Comparison of ENCODE assay signal across 13 cellular contexts in genomic region chr1:79638382-79638781, GRCh38.
DNase-seq lines count a peak whose midpoint lies in the region; ATAC-seq, FAIRE-seq and TF ChIP-seq lines count a peak whose summit lies in the region.
"Had no signal": no experiment of that assay in that cellular context is flagged by ENCODE, and none has a peak within 500 bp of the region (broad histone marks: within the 10 kb centered on the region; RNA-seq: fewer than 3 reads in every experiment).

No MANE protein-coding gene starts in this region.

- no peak for TF ChIP-seq POLR2A in GM12891 (IDR thresholded peaks at IDR 0.05; ENCODE audit: low read depth, low read length)

- FAIRE-seq in GM12891 (lab: Jason Lieb, UNC): no peak

- ATAC-seq in GM19438 (IDR thresholded peaks at IDR 0.05; ENCODE audit: low read depth, unreplicated experiment) (peak; percentile 100), HG02759 (IDR thresholded peaks at IDR 0.05; ENCODE audit: unreplicated experiment) (peak; percentile 99), HG03432 (IDR thresholded peaks at IDR 0.05; ENCODE audit: unreplicated experiment) (peak; percentile 97), HG03521 (IDR thresholded peaks at IDR 0.05; ENCODE audit: unreplicated experiment) (no peak)

- no peak for DNase-seq in GM12891 (ENCODE audit: insufficient read length, low spot score)
- no peak for DNase-seq in NCI-H146 (lab: John Stamatoyannopoulos, UW)
- no peak for DNase-seq in amniotic stem cell (lab: John Stamatoyannopoulos, UW)
- DNase-seq in HCEC 1CT: no peak
- DNase-seq: activated CD4-positive, alpha-beta T cell treated with anti-CD3 and anti-CD28 coated beads, Interleukin-2, amount 50 U/mL, for 1 hour; DMS153; NCI-H1694; stimulated activated CD4-positive, alpha-beta T cell treated with anti-CD3 and anti-CD28 coated beads, Interleukin-4, amount 100 ng/mL, for 24 hours; stomach had no signal

TF ChIP-seq in GM12891, 5 proteins besides CTCF, POLR2A, EP300 and RAD21:
- TF ChIP-seq POU2F2 (IDR thresholded peaks at IDR 0.05; ENCODE audit: low read depth, low read length) (no peak), SPI1 (IDR thresholded peaks at IDR 0.05; ENCODE audit: low read depth, low read length) (peak; percentile 97), POLR2AphosphoS5 (IDR thresholded peaks at IDR 0.05; ENCODE audit: low read depth, low read length) (no peak)
